In genomic region chr4:118790544-118790943, GRCh38 we compare ENCODE assay signal across 15 cellular contexts. TPM values are rescaled to one million over a fixed set of nuclear protein-coding genes. Genes with fewer than 3 reads are reported as not detected.
A peak's percentile ranks its signal among the peaks of the same experiment; 100 is the strongest.
DNase-seq lines count a peak whose midpoint lies in the region; ATAC-seq and TF ChIP-seq lines count a peak whose summit lies in the region.
"Had no signal": no experiment of that assay in that cellular context is flagged by ENCODE, and none has a peak within 500 bp of the region (broad histone marks: within the 10 kb centered on the region; RNA-seq: fewer than 3 reads in every experiment).

No MANE protein-coding gene starts in this region.

- H3K4me1 Mint-ChIP-seq in osteocyte (ENCODE audit: unreplicated experiment) (peaks cover 21% of the 10 kb centered on the region), Caco-2 (ENCODE audit: low read depth, unreplicated experiment) (no peaks in the 10 kb centered on the region)
- H3K4me1 Mint-ChIP-seq: GM23338 had no signal

- H3K9ac ChIP-seq in rectal smooth muscle tissue (ENCODE audit: low read length): no peak overlapping the region
- H3K9ac ChIP-seq: BLaER1 treated with 17β-estradiol and CSF1 and Interleukin-3, amounts not matched to agents 10 nM and 100 nM had no signal

- H3K4me3 Mint-ChIP-seq in osteocyte (ENCODE audit: unreplicated experiment): no peak overlapping the region
- no peak overlapping the region for H3K4me3 Mint-ChIP-seq in Caco-2 (ENCODE audit: unreplicated experiment)
- H3K4me3 Mint-ChIP-seq: GM23338 had no signal

- H3K36me3 ChIP-seq in esophagus muscularis mucosa (peaks cover 0 to 7% (median 4%) of the 10 kb centered on the region in 4 donors), rectal smooth muscle tissue (ENCODE audit: control insufficient read depth, insufficient read depth, low read length) (no peaks in the 10 kb centered on the region), Caco-2 (ENCODE audit: control insufficient read depth, insufficient read depth, low read length) (no peaks in the 10 kb centered on the region; the same call in 1 of the 2 replicates)

- TF ChIP-seq CTCF in esophagus muscularis mucosa (IDR thresholded peaks at IDR 0.05) (no peak), osteocyte (IDR thresholded peaks at IDR 0.05) (no peak), Caco-2 (IDR thresholded peaks at IDR 0.05; ENCODE audit: insufficient read depth in 1 of 2, low read depth in 1 of 2, low read length in 1 of 2, severe bottlenecking in 1 of 2, unreplicated experiment in 1 of 2) (no peak)

- CTCF ChIA-PET in Caco-2 (lab: Charles Lee): no interaction called here

- ATAC-seq in GM21528 (IDR thresholded peaks at IDR 0.05; ENCODE audit: low FRiP score, unreplicated experiment): no peak
- ATAC-seq: GM23338 had no signal

- TF ChIP-seq EP300 in esophagus muscularis mucosa (IDR thresholded peaks at IDR 0.05): no peak

- TF ChIP-seq POLR2A in esophagus muscularis mucosa (IDR thresholded peaks at IDR 0.05; ENCODE audit: low read depth): no peak

- H3K27ac Mint-ChIP-seq in osteocyte (ENCODE audit: unreplicated experiment) (no peak overlapping the region), Caco-2 (ENCODE audit: unreplicated experiment) (no peak overlapping the region)
- H3K27ac Mint-ChIP-seq: GM23338 had no signal

- WGBS in esophagus muscularis mucosa: 33% methylated on average over 5 of the region's 5 CpGs

- H3K9me3 Mint-ChIP-seq in osteocyte (ENCODE audit: unreplicated experiment) (no peaks in the 10 kb centered on the region), Caco-2 (ENCODE audit: unreplicated experiment) (no peaks in the 10 kb centered on the region)

- POLR2A ChIA-PET in Caco-2 (lab: Charles Lee): no interaction called here

- H3K9me3 ChIP-seq in esophagus muscularis mucosa (no peaks in the 10 kb centered on the region), Caco-2 (no peaks in the 10 kb centered on the region)
- H3K9me3 ChIP-seq: SJCRH30 had no signal

- BruUV-seq in Caco-2 (replicated peaks; lab: Mats Ljungman, UMichigan): no TSS peak

- intact Hi-C loops in esophagus muscularis mucosa (cut with DNase I) (no loop called here), Caco-2 (cut with micrococcal nuclease; ENCODE audit: unreplicated experiment) (no loop called here)

- peak overlapping the region; percentile 68 to 71 (median 68) for H3K27ac ChIP-seq in esophagus muscularis mucosa (replicated peaks in 1 of 4)
- H3K27ac ChIP-seq in rectal smooth muscle tissue (ENCODE audit: low read depth, low read length): peak overlapping the region; percentile 14
- H3K27ac ChIP-seq: BLaER1 treated with 17β-estradiol and CSF1 and Interleukin-3, amounts not matched to agents 10 nM and 100 nM; SJCRH30 had no signal

- DNase-seq in NCI-H1436 (lab: John Stamatoyannopoulos, UW) (peak; percentile 1), NCI-H1436 treated with DMSO at 0.1 percent for 48 hours (lab: John Stamatoyannopoulos, UW) (no peak), NCI-H69 (lab: John Stamatoyannopoulos, UW) (peak; percentile 4), esophagus muscularis mucosa (ENCODE audit: extremely low spot score) (no peak), osteocyte (ENCODE audit: extremely low spot score, unreplicated experiment) (no peak), Caco-2 (no peak)
- DNase-seq: 8988T, NCI-H187, NCI-H510A, RPMI8226, SJCRH30 had no signal

- H3K27me3 Mint-ChIP-seq in osteocyte (ENCODE audit: unreplicated experiment) (no peaks in the 10 kb centered on the region), Caco-2 (ENCODE audit: insufficient read depth, unreplicated experiment) (no peaks in the 10 kb centered on the region)

- H3K4me3 ChIP-seq in esophagus muscularis mucosa (no peak overlapping the region), rectal smooth muscle tissue (ENCODE audit: low read length) (no peak overlapping the region), Caco-2 (ENCODE audit: low read depth, low read length) (no peak overlapping the region)
- H3K4me3 ChIP-seq: BLaER1 treated with 17β-estradiol and CSF1 and Interleukin-3, amounts not matched to agents 10 nM and 100 nM; GM23338; SJCRH30 had no signal

- H3K36me3 Mint-ChIP-seq in osteocyte (ENCODE audit: unreplicated experiment) (peaks cover 35% of the 10 kb centered on the region), Caco-2 (ENCODE audit: insufficient read depth, unreplicated experiment) (peaks cover 23% of the 10 kb centered on the region)

- H3K27me3 ChIP-seq in esophagus muscularis mucosa (no peaks in the 10 kb centered on the region), rectal smooth muscle tissue (ENCODE audit: control insufficient read depth, insufficient read depth, low read length) (no peaks in the 10 kb centered on the region), Caco-2 (replicated peaks; ENCODE audit: control insufficient read depth, insufficient read depth, low read length) (no peaks in the 10 kb centered on the region)
- H3K27me3 ChIP-seq: BLaER1 treated with 17β-estradiol and CSF1 and Interleukin-3, amounts not matched to agents 10 nM and 100 nM; SJCRH30 had no signal

- H3K4me1 ChIP-seq in esophagus muscularis mucosa (peaks cover 27 to 75% (median 65%) of the 10 kb centered on the region in 4 donors), rectal smooth muscle tissue (ENCODE audit: control insufficient read depth, insufficient read depth, low read length) (peaks cover 19% of the 10 kb centered on the region), Caco-2 (no peaks in the 10 kb centered on the region; the same call in 1 of the 2 replicates)
- H3K4me1 ChIP-seq: BLaER1 treated with 17β-estradiol and CSF1 and Interleukin-3, amounts not matched to agents 10 nM and 100 nM; SJCRH30 had no signal

RNA-seq across cellular contexts. Expression of gene SEC24D, which starts 45.4 kb away (rescaled TPM):
- total RNA-seq in esophagus muscularis mucosa (10 to 100 TPM; 29.1 to 41.5 (median 37.0) TPM), osteocyte (118 and 138 TPM in 2 replicates), Caco-2 (2022) (32.0 and 33.0 TPM in 2 replicates)

Comparison
In these comparisons a context has a peak if more than half of its experiments do, and no peak if none do; other contexts are left out.
1. DNase-seq: peak in NCI-H1436 (single experiment) and NCI-H69 (single experiment); none in NCI-H1436 treated with DMSO at 0.1 percent for 48 hours (single experiment), esophagus muscularis mucosa (single experiment), osteocyte (single experiment) and Caco-2 (0 of 2).